ENCODE assay signal across 18 cellular contexts in genomic region chr6:123203928-123204327, GRCh38.
"Had no signal": no experiment of that assay in that cellular context is flagged by ENCODE, and none has a peak within 500 bp of the region (broad histone marks: within the 10 kb centered on the region; RNA-seq: fewer than 3 reads in every experiment).

No MANE protein-coding gene starts in this region.

- H3K27ac ChIP-seq: esophagus squamous epithelium, gastroesophageal sphincter, right atrium auricular region, stomach, thoracic aorta, transverse colon had no signal

- ATAC-seq: effector memory CD8-positive, alpha-beta T cell; gastroesophageal sphincter; natural killer cell had no signal

- DNase-seq: effector memory CD8-positive, alpha-beta T cell; esophagus squamous epithelium; foreskin fibroblast; glutamatergic neuron; kidney glomerular epithelial cell; mammary epithelial cell; natural killer cell; posterior cingulate gyrus; small intestine; stimulated activated CD4-positive, alpha-beta T cell treated with anti-CD3 and anti-CD28 coated beads, Interleukin-12 subunit alpha, Interleukin-12 subunit beta, amount 100 ng/mL, for 4 hours; stimulated activated naive CD4-positive, alpha-beta T cell; stomach; substantia nigra; transverse colon had no signal

- FAIRE-seq: islet of Langerhans, small intestine had no signal

- H3K9me3 ChIP-seq: thoracic aorta, transverse colon had no signal

- H3K27me3 ChIP-seq: esophagus squamous epithelium, gastroesophageal sphincter, right atrium auricular region, stomach, transverse colon had no signal

- H3K4me3 ChIP-seq: esophagus squamous epithelium, gastroesophageal sphincter, right atrium auricular region, stomach, thoracic aorta, transverse colon had no signal

- H3K36me3 ChIP-seq: esophagus squamous epithelium, gastroesophageal sphincter, right atrium auricular region, stomach, thoracic aorta, transverse colon had no signal

- H3K4me1 ChIP-seq: esophagus squamous epithelium, gastroesophageal sphincter, right atrium auricular region, stomach, transverse colon had no signal
